ENCODE assay signal across 1 cellular context in the genomic region with DNA sequence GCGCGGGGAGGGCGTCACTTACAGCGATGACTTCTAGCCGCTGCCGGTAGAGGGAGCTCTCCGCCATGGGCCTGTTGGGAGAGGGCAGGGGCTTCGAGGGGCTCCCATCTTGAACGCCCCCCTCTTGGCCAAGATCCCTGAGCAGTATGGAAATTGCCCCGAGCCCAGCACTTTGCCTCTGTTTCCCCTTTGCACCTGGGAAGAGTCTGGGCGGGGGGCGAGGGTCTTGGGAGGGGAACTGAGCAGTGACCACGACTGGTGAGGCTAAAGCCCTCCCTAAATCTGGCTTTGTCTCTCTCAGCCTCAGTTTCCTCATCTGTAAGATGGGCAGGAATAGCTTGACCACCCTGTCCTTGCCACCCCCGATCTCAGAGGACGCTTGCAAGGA.
TF ChIP-seq lines count a peak whose summit lies in the region.

No MANE protein-coding gene starts in this region.

TF ChIP-seq in H1, 55 proteins besides CTCF, POLR2A, EP300 and RAD21:
- TF ChIP-seq HDAC2 (IDR thresholded peaks at IDR 0.05; ENCODE audit: borderline replicate concordance in 1 of 2, low read depth in 2 of 2, low read length in 2 of 2) (peak in 1 of 2 experiments; percentile 88; a peak in 1 of 4 replicates), SIN3A (conservative IDR thresholded peaks at IDR 0.05 in 1 of 2, IDR thresholded peaks at IDR 0.05 in 1 of 2; ENCODE audit: low read depth in 1 of 2, low read length in 2 of 2) (no peak), TCF12 (IDR thresholded peaks at IDR 0.05; ENCODE audit: low read depth, low read length) (no peak), KDM1A (IDR thresholded peaks at IDR 0.05; ENCODE audit: borderline replicate concordance, low read length) (peak; percentile 92), YY1 (IDR thresholded peaks at IDR 0.05; ENCODE audit: low read depth, low read length) (peak; percentile 48; the same call in 1 of the 2 replicates), CREB1 (IDR thresholded peaks at IDR 0.05) (peak; percentile 75)
